ENCODE assay signal across 12 cellular contexts in the genomic region with DNA sequence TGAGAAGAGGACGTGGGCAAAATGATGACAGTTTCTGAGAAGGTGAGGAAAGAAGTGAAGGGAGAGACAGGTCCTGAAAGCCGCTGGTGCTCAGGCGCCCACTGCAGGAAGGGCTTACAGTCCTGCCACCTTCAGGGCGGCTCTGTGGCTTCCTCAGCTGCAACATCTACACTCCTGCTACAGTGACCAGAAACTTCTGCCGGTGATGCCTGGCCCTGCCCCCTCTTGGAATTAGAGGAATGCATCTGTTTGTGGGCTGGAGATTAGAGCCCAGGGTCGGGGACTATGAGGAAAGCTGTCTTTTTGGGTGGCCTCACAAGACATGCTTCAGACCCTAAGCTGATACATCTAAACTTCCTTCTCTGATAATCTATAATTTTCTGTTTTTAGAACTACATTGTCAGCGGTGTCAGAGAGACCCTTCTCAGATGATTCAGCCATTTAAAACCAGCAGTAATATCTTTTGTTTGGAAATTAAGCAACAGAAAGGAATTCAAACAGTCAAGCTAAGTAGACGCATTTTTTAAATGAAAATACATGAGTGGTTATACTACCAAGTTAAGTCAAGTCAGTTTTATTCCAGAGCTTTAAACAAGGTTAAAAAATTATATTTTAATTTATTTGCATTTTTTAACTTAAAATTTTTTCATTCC. TPM values are rescaled to one million over a fixed set of nuclear protein-coding genes. Genes with fewer than 3 reads are reported as not detected.
A peak's percentile ranks its signal among the peaks of the same experiment; 100 is the strongest.
DNase-seq lines count a peak whose midpoint lies in the region; ATAC-seq, FAIRE-seq and TF ChIP-seq lines count a peak whose summit lies in the region.
"Had no signal": no experiment of that assay in that cellular context is flagged by ENCODE, and none has a peak within 500 bp of the region (broad histone marks: within the 10 kb centered on the region; RNA-seq: fewer than 3 reads in every experiment).

No MANE protein-coding gene starts in this region.

- no peaks in the 10 kb centered on the region for H3K9me3 Mint-ChIP-seq in activated CD8-positive, alpha-beta memory T cell treated with anti-CD3 and anti-CD28 coated beads, Interleukin-2, amount 10 ng/mL, durations not matched to agents 7 days and 5 days (ENCODE audit: low read depth)
- H3K9me3 Mint-ChIP-seq: stimulated activated naive B cell treated with anti-CD40 and anti-IgM and Interleukin-4, amounts not matched to agents 10 μg/mL and 1 μg/mL and 100 μg/mL, for 72 hours had no signal

- no peak overlapping the region for H3K4me3 ChIP-seq in upper lobe of right lung
- H3K4me3 ChIP-seq: adrenal gland had no signal

- H3K9me3 ChIP-seq in upper lobe of right lung, result no peaks in the 10 kb centered on the region
- H3K9me3 ChIP-seq: adrenal gland had no signal

- no peak for DNase-seq in activated CD8-positive, alpha-beta memory T cell treated with anti-CD3 and anti-CD28 coated beads, Interleukin-2, amount 10 ng/mL, durations not matched to agents 7 days and 5 days
- DNase-seq in activated CD8-positive, alpha-beta memory T cell treated with anti-CD3 and anti-CD28 coated beads, Interleukin-2, amount 50 U/mL, for 4 hours, result no peak
- DNase-seq in iPS-NIHi7 (ENCODE audit: extremely low spot score) (peak; percentile 90), upper lobe of right lung (no peak), NCI-H345 (lab: John Stamatoyannopoulos, UW) (no peak), SHP77 treated with DMSO at 0.1 percent for 48 hours (lab: John Stamatoyannopoulos, UW) (no peak)
- no peak for DNase-seq in activated T-cell treated with anti-CD3 and anti-CD28 coated beads, Interleukin-2, amount 50 U/mL, for 48 hours
- DNase-seq: activated CD4-positive, CD25-positive, alpha-beta regulatory T cell; adrenal gland; AML-193; stimulated activated naive B cell treated with anti-CD40 and anti-IgM and Interleukin-4, amounts not matched to agents 10 μg/mL and 1 μg/mL and 100 μg/mL, for 72 hours had no signal

- no peaks in the 10 kb centered on the region for H3K36me3 ChIP-seq in upper lobe of right lung
- H3K36me3 ChIP-seq: adrenal gland had no signal

- H3K27me3 ChIP-seq in upper lobe of right lung, result no peaks in the 10 kb centered on the region
- H3K27me3 ChIP-seq: adrenal gland had no signal

- ATAC-seq in activated CD8-positive, alpha-beta memory T cell treated with anti-CD3 and anti-CD28 coated beads, Interleukin-2, amount 10 ng/mL, durations not matched to agents 7 days and 5 days, result peak; percentile 36
- ATAC-seq in upper lobe of right lung, result peak; percentile 83
- ATAC-seq: stimulated activated naive B cell treated with anti-CD40 and anti-IgM and Interleukin-4, amounts not matched to agents 10 μg/mL and 1 μg/mL and 100 μg/mL, for 72 hours had no signal

- no peaks in the 10 kb centered on the region for H3K36me3 Mint-ChIP-seq in activated CD8-positive, alpha-beta memory T cell treated with anti-CD3 and anti-CD28 coated beads, Interleukin-2, amount 10 ng/mL, durations not matched to agents 7 days and 5 days
- H3K36me3 Mint-ChIP-seq: stimulated activated naive B cell treated with anti-CD40 and anti-IgM and Interleukin-4, amounts not matched to agents 10 μg/mL and 1 μg/mL and 100 μg/mL, for 72 hours had no signal

- CTCF ChIA-PET in activated CD8-positive, alpha-beta memory T cell treated with anti-CD3 and anti-CD28 coated beads, Interleukin-2, amount 10 ng/mL, durations not matched to agents 7 days and 5 days (lab: Charles Lee), result no interaction called here

- no peak for TF ChIP-seq CTCF in upper lobe of right lung (IDR thresholded peaks at IDR 0.05)

- H3K27ac Mint-ChIP-seq in activated CD8-positive, alpha-beta memory T cell treated with anti-CD3 and anti-CD28 coated beads, Interleukin-2, amount 10 ng/mL, durations not matched to agents 7 days and 5 days, result no peak overlapping the region
- H3K27ac Mint-ChIP-seq: stimulated activated naive B cell treated with anti-CD40 and anti-IgM and Interleukin-4, amounts not matched to agents 10 μg/mL and 1 μg/mL and 100 μg/mL, for 72 hours had no signal

- H3K27me3 Mint-ChIP-seq in activated CD8-positive, alpha-beta memory T cell treated with anti-CD3 and anti-CD28 coated beads, Interleukin-2, amount 10 ng/mL, durations not matched to agents 7 days and 5 days, result peaks cover 58% of the 10 kb centered on the region

- intact Hi-C loops in upper lobe of right lung (cut with DNase I), result no loop called here

- H3K27ac ChIP-seq in upper lobe of right lung, result peak overlapping the region; percentile 45
- H3K27ac ChIP-seq: adrenal gland had no signal

- peaks cover 13% of the 10 kb centered on the region for H3K4me1 ChIP-seq in upper lobe of right lung
- H3K4me1 ChIP-seq: adrenal gland had no signal

- H3K4me3 Mint-ChIP-seq in activated CD8-positive, alpha-beta memory T cell treated with anti-CD3 and anti-CD28 coated beads, Interleukin-2, amount 10 ng/mL, durations not matched to agents 7 days and 5 days, result no peak overlapping the region
- H3K4me3 Mint-ChIP-seq: stimulated activated naive B cell treated with anti-CD40 and anti-IgM and Interleukin-4, amounts not matched to agents 10 μg/mL and 1 μg/mL and 100 μg/mL, for 72 hours had no signal

- FAIRE-seq in TTC549 (lab: Jason Lieb, UNC), result peak; percentile 85

- H3K4me1 Mint-ChIP-seq in activated CD8-positive, alpha-beta memory T cell treated with anti-CD3 and anti-CD28 coated beads, Interleukin-2, amount 10 ng/mL, durations not matched to agents 7 days and 5 days, result peaks cover 4% of the 10 kb centered on the region

RNA-seq across cellular contexts. Expression of a gene that starts 30.4 kb away (rescaled TPM):
- not detected for total RNA-seq in activated CD8-positive, alpha-beta memory T cell treated with anti-CD3 and anti-CD28 coated beads, Interleukin-2, amount 10 ng/mL, durations not matched to agents 7 days and 5 days
- total RNA-seq in upper lobe of right lung, result 8.9 TPM
